In the genomic region with DNA sequence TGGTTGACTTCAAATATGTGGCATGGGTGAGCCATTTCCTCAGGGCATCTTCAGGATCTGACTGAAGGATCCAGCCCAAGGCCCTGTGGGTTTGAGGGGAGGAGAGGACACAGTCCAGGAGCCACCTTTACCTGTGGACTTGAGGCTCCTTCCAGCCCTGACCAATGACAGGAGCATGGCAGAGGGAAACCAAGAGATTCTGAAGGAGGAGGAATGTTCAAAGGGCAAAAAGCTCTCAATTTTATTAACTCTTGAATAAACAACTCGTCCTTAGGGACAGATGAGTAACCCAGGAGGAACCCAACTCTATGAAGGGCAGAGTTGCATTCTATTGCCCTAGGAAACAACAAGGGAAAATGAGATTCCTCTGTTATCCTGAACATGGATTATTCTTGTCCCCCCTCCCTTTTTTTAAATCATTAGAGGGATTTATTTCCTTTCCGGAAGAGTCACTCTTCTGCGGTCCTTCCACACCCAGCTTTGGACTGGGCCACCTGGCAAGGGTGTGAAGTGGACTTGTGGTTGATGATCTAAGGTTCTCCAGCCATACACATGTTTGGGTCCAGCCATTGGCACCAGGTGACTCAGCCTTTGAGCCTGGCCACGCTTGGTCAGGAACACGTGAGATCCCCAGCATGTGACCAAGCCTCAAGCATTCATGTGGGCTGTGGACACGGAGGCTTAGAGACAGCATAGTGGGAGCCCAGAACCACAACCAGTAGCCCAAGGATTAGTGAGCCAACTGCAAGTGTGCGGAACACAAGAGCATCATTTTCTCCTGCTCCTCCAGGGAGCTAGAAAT, we compare ENCODE assay signal across 15 cellular contexts. TPM values are rescaled to one million over a fixed set of nuclear protein-coding genes. Genes with fewer than 3 reads are reported as not detected.
DNase-seq lines count a peak whose midpoint lies in the region; TF ChIP-seq lines count a peak whose summit lies in the region.
"Had no signal": no experiment of that assay in that cellular context is flagged by ENCODE, and none has a peak within 500 bp of the region (broad histone marks: within the 10 kb centered on the region; RNA-seq: fewer than 3 reads in every experiment).

No MANE protein-coding gene starts in this region.

- DNase-seq in A172 (ENCODE audit: low spot score) (peak; percentile 98), HT1080 (ENCODE audit: low read depth) (peak; percentile 85), astrocyte of the spinal cord (ENCODE audit: low read depth, low spot score) (peak; percentile 82), kidney glomerular epithelial cell (lab: John Stamatoyannopoulos, UW) (peak; percentile 66), NCI-H2029 (lab: John Stamatoyannopoulos, UW) (no peak), ureter (ENCODE audit: low spot score) (no peak)
- DNase-seq in effector CD4-positive, alpha-beta T cell = no peak
- no peak for DNase-seq in activated CD4-positive, alpha-beta T cell treated with anti-CD3 and anti-CD28 coated beads, Interleukin-2, amount 10 ng/mL, durations not matched to agents 24 days and 14 days
- DNase-seq: activated T-cell treated with anti-CD3 and anti-CD28 coated beads, Interleukin-2, amount 50 U/mL, for 24 hours; anterior cingulate cortex; GDM1; NCI-H510A treated with DMSO at 0.1 percent for 48 hours had no signal

- in situ Hi-C loops in astrocyte of the spinal cord (cut with HindIII; ENCODE audit: low sequenced_read_pairs) = no loop called here

- H3K9me3 Mint-ChIP-seq in activated CD4-positive, alpha-beta T cell treated with anti-CD3 and anti-CD28 coated beads, Interleukin-2, amount 10 ng/mL, durations not matched to agents 24 days and 14 days = no peaks in the 10 kb centered on the region
- H3K9me3 Mint-ChIP-seq: activated T-cell treated with anti-CD3 and anti-CD28 coated beads, Interleukin-2, amount 50 U/mL, for 24 hours had no signal

- no peaks in the 10 kb centered on the region for H3K36me3 Mint-ChIP-seq in activated CD4-positive, alpha-beta T cell treated with anti-CD3 and anti-CD28 coated beads, Interleukin-2, amount 10 ng/mL, durations not matched to agents 24 days and 14 days (ENCODE audit: low read depth)

- no peak for TF ChIP-seq CTCF in astrocyte of the spinal cord (IDR thresholded peaks at IDR 0.05; ENCODE audit: low read depth, low read length)

- H3K4me1 Mint-ChIP-seq in activated CD4-positive, alpha-beta T cell treated with anti-CD3 and anti-CD28 coated beads, Interleukin-2, amount 10 ng/mL, durations not matched to agents 24 days and 14 days = peaks cover 2% of the 10 kb centered on the region

- intact Hi-C loops in activated CD4-positive, alpha-beta T cell treated with anti-CD3 and anti-CD28 coated beads, Interleukin-2, amount 10 ng/mL, durations not matched to agents 24 days and 14 days (cut with micrococcal nuclease) = no loop called here

- H3K4me3 ChIP-seq in astrocyte of the spinal cord (ENCODE audit: low read depth, low read length) = no peak overlapping the region
- H3K4me3 ChIP-seq: right atrium auricular region, SK-N-MC, testis had no signal

- H3K27ac Mint-ChIP-seq in activated CD4-positive, alpha-beta T cell treated with anti-CD3 and anti-CD28 coated beads, Interleukin-2, amount 10 ng/mL, durations not matched to agents 24 days and 14 days = no peak overlapping the region
- H3K27ac Mint-ChIP-seq: activated T-cell treated with anti-CD3 and anti-CD28 coated beads, Interleukin-2, amount 50 U/mL, for 24 hours had no signal

- H3K27me3 Mint-ChIP-seq in activated CD4-positive, alpha-beta T cell treated with anti-CD3 and anti-CD28 coated beads, Interleukin-2, amount 10 ng/mL, durations not matched to agents 24 days and 14 days = peaks cover 18% of the 10 kb centered on the region

- H3K4me3 Mint-ChIP-seq in activated CD4-positive, alpha-beta T cell treated with anti-CD3 and anti-CD28 coated beads, Interleukin-2, amount 10 ng/mL, durations not matched to agents 24 days and 14 days = no peak overlapping the region
- H3K4me3 Mint-ChIP-seq: activated T-cell treated with anti-CD3 and anti-CD28 coated beads, Interleukin-2, amount 50 U/mL, for 24 hours had no signal

RNA-seq across cellular contexts. Expression of gene NENF, which starts 49.8 kb away (rescaled TPM):
- total RNA-seq in A172 (2014; rRNA removed; shearing (Covaris generic)) = 113 and 131 TPM in 2 replicates
- 42.8 and 64.8 TPM in 2 replicates for total RNA-seq in HT1080 (2014; rRNA removed; shearing (Covaris generic))
- 18.6 and 25.9 TPM in 2 replicates for polyA plus RNA-seq in HT1080 (2015; cell fraction: cytosol; rRNA removed)
- 4.6 and 5.1 TPM in 2 replicates for polyA plus RNA-seq in HT1080 (2015; cell fraction: nucleus; rRNA removed)
- 55.7 TPM for total RNA-seq in ureter
- total RNA-seq in activated CD4-positive, alpha-beta T cell treated with anti-CD3 and anti-CD28 coated beads, Interleukin-2, amount 10 ng/mL, durations not matched to agents 24 days and 14 days = 35.1 and 36.1 TPM in 2 replicates

Comparison
In these comparisons a context has a peak if more than half of its experiments do, and no peak if none do; other contexts are left out.
1. DNase-seq: peak in A172 (single experiment), HT1080 (single experiment), astrocyte of the spinal cord (single experiment) and kidney glomerular epithelial cell (single experiment); none in NCI-H2029 (single experiment), ureter (single experiment), effector CD4-positive, alpha-beta T cell (single experiment) and activated CD4-positive, alpha-beta T cell treated with anti-CD3 and anti-CD28 coated beads, Interleukin-2, amount 10 ng/mL, durations not matched to agents 24 days and 14 days (single experiment).